1 cellular context compared by ENCODE assay signal in the genomic region with DNA sequence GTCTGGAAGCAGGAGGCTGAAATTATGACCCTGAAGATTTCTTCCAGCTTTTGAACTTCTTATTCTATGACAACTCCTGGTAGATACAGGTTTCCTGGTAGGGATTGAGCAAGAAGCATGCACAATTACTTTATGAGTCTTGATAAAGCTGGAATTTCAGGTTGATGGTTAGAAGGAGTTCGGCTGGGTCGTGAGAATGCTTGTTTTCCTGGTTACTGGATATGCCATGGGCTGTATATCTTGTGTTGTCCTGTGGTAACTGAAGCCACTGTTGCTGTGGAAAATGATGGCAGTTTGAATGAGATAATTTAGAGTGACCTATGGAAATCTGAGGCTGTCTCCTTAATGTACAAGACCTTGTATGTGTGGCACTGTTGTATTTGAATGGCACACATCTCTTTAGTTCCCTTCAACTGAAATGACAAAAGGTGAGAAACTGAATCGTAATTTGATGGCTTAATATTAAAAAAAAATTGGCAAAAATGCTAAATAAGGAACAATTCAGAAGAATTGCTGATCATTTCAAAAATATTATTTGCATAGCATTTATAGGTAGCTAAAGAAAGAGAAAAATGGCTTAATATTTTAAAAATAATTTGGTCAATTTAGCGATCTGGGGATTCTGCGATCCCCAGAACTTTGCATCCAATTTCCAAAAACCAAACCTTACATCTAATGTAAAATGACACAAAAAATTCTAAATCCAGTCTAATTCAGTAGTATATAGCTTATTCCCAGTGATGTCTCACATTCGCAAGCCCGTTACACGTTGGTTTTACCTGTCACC.
TF ChIP-seq lines count a peak whose summit lies in the region.

No MANE protein-coding gene starts in this region.

TF ChIP-seq in HEK293T, 16 proteins besides CTCF, POLR2A, EP300 and RAD21 (continued from another document):
- TF ChIP-seq, protein P1, sequence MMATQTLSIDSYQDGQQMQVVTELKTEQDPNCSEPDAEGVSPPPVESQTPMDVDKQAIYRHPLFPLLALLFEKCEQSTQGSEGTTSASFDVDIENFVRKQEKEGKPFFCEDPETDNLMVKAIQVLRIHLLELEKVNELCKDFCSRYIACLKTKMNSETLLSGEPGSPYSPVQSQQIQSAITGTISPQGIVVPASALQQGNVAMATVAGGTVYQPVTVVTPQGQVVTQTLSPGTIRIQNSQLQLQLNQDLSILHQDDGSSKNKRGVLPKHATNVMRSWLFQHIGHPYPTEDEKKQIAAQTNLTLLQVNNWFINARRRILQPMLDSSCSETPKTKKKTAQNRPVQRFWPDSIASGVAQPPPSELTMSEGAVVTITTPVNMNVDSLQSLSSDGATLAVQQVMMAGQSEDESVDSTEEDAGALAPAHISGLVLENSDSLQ (IDR thresholded peaks at IDR 0.05) = peak; percentile 84
- TF ChIP-seq SP1 (IDR thresholded peaks at IDR 0.05) (no peak), BHLHE40 (IDR thresholded peaks at IDR 0.05; ENCODE audit: borderline replicate concordance) (no peak), SUZ12 (IDR thresholded peaks at IDR 0.05) (no peak)
